1 cellular context compared by ENCODE assay signal in the genomic region with DNA sequence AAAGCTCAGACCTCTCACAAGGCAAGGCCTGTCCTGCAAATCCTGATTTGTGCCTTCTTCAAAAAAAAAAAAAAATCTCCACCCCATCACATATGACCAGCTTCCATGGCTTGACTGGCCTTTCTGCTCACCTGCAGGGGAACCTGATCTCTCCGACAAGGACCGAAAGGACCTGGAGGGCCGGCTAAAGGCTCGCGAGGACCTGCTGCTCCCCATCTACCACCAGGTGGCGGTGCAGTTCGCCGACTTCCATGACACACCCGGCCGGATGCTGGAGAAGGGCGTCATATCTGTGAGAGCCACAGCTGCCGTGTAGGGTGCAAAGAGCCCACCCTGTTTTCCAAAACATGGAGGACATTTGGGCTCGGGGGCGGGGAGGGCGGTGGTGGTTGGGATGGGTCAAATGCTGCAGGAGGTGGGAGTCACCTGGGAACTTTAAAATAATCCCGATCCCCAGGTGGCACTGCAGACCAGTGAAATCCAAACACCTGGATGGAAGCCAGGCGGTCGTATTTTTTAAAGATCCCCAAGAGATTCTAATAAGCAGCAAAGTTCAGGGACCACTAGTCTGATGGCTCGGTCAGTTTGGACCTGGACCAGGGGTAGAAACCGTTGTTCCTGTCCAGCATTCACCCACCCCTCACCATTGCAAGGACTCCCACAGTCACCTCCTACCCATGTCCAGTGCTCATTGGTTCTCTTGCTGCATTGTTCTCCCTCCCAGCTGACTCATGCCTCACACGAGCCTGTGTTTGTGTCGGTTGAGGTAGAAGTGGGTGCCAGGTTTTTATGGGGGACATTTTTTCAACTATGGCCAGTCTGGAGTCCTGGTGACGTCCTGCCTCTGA.
TF ChIP-seq lines count a peak whose summit lies in the region.

No MANE protein-coding gene starts in this region.

TF ChIP-seq in HepG2, 621 proteins besides CTCF, POLR2A, EP300 and RAD21 (continued from another document):
- TF ChIP-seq XRCC5 (optimal IDR thresholded peaks at IDR 0.05; ENCODE audit: low read length) = peak; percentile 74
- TF ChIP-seq, protein P1, sequence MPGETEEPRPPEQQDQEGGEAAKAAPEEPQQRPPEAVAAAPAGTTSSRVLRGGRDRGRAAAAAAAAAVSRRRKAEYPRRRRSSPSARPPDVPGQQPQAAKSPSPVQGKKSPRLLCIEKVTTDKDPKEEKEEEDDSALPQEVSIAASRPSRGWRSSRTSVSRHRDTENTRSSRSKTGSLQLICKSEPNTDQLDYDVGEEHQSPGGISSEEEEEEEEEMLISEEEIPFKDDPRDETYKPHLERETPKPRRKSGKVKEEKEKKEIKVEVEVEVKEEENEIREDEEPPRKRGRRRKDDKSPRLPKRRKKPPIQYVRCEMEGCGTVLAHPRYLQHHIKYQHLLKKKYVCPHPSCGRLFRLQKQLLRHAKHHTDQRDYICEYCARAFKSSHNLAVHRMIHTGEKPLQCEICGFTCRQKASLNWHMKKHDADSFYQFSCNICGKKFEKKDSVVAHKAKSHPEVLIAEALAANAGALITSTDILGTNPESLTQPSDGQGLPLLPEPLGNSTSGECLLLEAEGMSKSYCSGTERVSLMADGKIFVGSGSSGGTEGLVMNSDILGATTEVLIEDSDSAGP (CRISPR knock-in tag; IDR thresholded peaks at IDR 0.05; ENCODE audit: borderline replicate concordance) = peak; percentile 72
- 0 out of 2 replicates have a peak, but pooled peaks have one; percentile 19 for TF ChIP-seq TARDBP (CRISPR knock-in tag; IDR thresholded peaks at IDR 0.05)
- TF ChIP-seq, protein P2, sequence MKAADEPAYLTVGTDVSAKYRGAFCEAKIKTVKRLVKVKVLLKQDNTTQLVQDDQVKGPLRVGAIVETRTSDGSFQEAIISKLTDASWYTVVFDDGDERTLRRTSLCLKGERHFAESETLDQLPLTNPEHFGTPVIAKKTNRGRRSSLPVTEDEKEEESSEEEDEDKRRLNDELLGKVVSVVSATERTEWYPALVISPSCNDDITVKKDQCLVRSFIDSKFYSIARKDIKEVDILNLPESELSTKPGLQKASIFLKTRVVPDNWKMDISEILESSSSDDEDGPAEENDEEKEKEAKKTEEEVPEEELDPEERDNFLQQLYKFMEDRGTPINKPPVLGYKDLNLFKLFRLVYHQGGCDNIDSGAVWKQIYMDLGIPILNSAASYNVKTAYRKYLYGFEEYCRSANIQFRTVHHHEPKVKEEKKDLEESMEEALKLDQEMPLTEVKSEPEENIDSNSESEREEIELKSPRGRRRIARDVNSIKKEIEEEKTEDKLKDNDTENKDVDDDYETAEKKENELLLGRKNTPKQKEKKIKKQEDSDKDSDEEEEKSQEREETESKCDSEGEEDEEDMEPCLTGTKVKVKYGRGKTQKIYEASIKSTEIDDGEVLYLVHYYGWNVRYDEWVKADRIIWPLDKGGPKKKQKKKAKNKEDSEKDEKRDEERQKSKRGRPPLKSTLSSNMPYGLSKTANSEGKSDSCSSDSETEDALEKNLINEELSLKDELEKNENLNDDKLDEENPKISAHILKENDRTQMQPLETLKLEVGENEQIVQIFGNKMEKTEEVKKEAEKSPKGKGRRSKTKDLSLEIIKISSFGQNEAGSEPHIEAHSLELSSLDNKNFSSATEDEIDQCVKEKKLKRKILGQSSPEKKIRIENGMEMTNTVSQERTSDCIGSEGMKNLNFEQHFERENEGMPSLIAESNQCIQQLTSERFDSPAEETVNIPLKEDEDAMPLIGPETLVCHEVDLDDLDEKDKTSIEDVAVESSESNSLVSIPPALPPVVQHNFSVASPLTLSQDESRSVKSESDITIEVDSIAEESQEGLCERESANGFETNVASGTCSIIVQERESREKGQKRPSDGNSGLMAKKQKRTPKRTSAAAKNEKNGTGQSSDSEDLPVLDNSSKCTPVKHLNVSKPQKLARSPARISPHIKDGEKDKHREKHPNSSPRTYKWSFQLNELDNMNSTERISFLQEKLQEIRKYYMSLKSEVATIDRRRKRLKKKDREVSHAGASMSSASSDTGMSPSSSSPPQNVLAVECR (CRISPR knock-in tag; IDR thresholded peaks at IDR 0.05; ENCODE audit: borderline replicate concordance) = peak; percentile 28; the same call in 1 of the 2 replicates
- TF ChIP-seq ARNTL (CRISPR knock-in tag; IDR thresholded peaks at IDR 0.05) = no peak
- TF ChIP-seq ZC3H13 (CRISPR knock-in tag; IDR thresholded peaks at IDR 0.05) = no peak
- TF ChIP-seq MLXIP (CRISPR knock-in tag; IDR thresholded peaks at IDR 0.05; ENCODE audit: borderline replicate concordance) = no peak
- peak; percentile 93 for TF ChIP-seq STAG1 (CRISPR knock-in tag; IDR thresholded peaks at IDR 0.05)
- TF ChIP-seq ZNF224 (CRISPR knock-in tag; IDR thresholded peaks at IDR 0.05) = no peak
- peak; percentile 47; the same call in 1 of the 2 replicates for TF ChIP-seq ETV5 (CRISPR knock-in tag; IDR thresholded peaks at IDR 0.05; ENCODE audit: borderline replicate concordance)
- no peak for TF ChIP-seq FLYWCH1 (CRISPR knock-in tag; IDR thresholded peaks at IDR 0.05)
TF ChIP-seq in HepG2: peak in this region for 23.
